In the genomic region with DNA sequence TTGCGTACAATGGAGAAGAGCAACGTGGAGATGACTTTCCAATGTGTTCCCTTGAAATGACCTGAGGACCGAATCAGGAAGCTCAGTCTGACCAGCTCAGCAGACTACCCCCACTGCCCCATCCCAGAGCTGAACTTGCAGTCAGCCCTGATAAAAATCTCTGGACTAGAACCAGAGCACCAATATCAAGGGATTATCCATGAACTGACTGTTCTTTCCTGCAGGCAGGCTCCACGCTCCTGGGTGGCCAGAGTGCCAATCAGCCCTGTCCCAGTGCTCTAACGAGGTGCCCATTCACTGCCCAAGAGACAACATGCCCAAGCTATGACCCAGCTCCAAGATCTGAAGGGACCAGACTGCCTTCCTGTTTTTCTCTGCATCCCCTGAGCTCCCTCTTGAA, we compare ENCODE assay signal across 23 cellular contexts.
DNase-seq lines count a peak whose midpoint lies in the region; ATAC-seq and TF ChIP-seq lines count a peak whose summit lies in the region.
"Had no signal": no experiment of that assay in that cellular context is flagged by ENCODE, and none has a peak within 500 bp of the region (broad histone marks: within the 10 kb centered on the region; RNA-seq: fewer than 3 reads in every experiment).

No MANE protein-coding gene starts in this region.

- POLR2A ChIA-PET in IMR-90 (lab: Charles Lee; ENCODE audit: unreplicated experiment): no interaction called here

- H2BK15ac ChIP-seq in IMR-90 (ENCODE audit: low read depth, low read length) (peak overlapping the region; percentile 97), neuronal stem cell (ENCODE audit: low read length) (no peak overlapping the region)

- peak overlapping the region; percentile 91 for H2BK120ac ChIP-seq in IMR-90 (ENCODE audit: low read depth, low read length)
- no peak overlapping the region for H2BK120ac ChIP-seq in neuronal stem cell (ENCODE audit: low read depth, low read length)

- H3K4me3 ChIP-seq in IMR-90 (ENCODE audit: insufficient read depth, low read depth, low read length): no peak overlapping the region
- no peak overlapping the region for H3K4me3 ChIP-seq in neuronal stem cell (ENCODE audit: low read length in 2 of 2)
- H3K4me3 ChIP-seq: neural progenitor cell, thoracic aorta had no signal

- H3K14ac ChIP-seq in IMR-90 (replicated peaks; ENCODE audit: low read depth, low read length): peak overlapping the region; percentile 77
- no peak overlapping the region for H3K14ac ChIP-seq in neuronal stem cell (ENCODE audit: low read length)

- H3K4me2 ChIP-seq in IMR-90 (ENCODE audit: low read depth, low read length) (no peak overlapping the region), neuronal stem cell (ENCODE audit: insufficient read depth, low read length, poor library complexity, severe bottlenecking) (no peak overlapping the region)
- H3K4me2 ChIP-seq: neural progenitor cell had no signal

- H4K8ac ChIP-seq in IMR-90 (ENCODE audit: low read depth in 2 of 2, low read length in 2 of 2) (peak overlapping the region; percentile 73 to 77; a peak in 3 of 4 replicates), neuronal stem cell (ENCODE audit: low read depth, low read length) (no peak overlapping the region)

- peak overlapping the region; percentile 88 for H2AK9ac ChIP-seq in IMR-90 (replicated peaks; ENCODE audit: low read depth, low read length, poor library complexity)

- H4K91ac ChIP-seq in IMR-90 (ENCODE audit: insufficient read depth, low read depth, low read length): peak overlapping the region; percentile 94
- no peak overlapping the region for H4K91ac ChIP-seq in neuronal stem cell (ENCODE audit: low read depth, low read length, poor library complexity)

- in situ Hi-C loops in IMR-90 (cut with MboI; ENCODE audit: low sequenced_read_pairs): no loop called here

- peaks cover 51% of the 10 kb centered on the region for H3K4me1 Mint-ChIP-seq in brain

- intact Hi-C loops in IMR-90 (cut with micrococcal nuclease): loop anchor here (5.0 to 10.0 kb wide), 2 partner anchors 130 to 253 kb away; a partner anchor contains a TSS

- TF ChIP-seq CTCF in IMR-90 (conservative IDR thresholded peaks at IDR 0.05; ENCODE audit: low read depth, low read length) (no peak), brain (conservative IDR thresholded peaks at IDR 0.05) (no peak)

- no peak for TF ChIP-seq POLR2A in IMR-90 (IDR thresholded peaks at IDR 0.05; ENCODE audit: low read depth, low read length)

- H2BK12ac ChIP-seq in neuronal stem cell (ENCODE audit: low read length): no peak overlapping the region

- no peaks in the 10 kb centered on the region for H3K9me3 Mint-ChIP-seq in brain
- H3K9me3 Mint-ChIP-seq: activated T-cell treated with anti-CD3 and anti-CD28 coated beads, Interleukin-2, amount 50 U/mL, for 24 hours; neural progenitor cell had no signal

- 92% methylated on average over 2 of the region's 5 CpGs; no CpG with 5 or more reads in 1 of the 2 experiments for WGBS in IMR-90 (ENCODE audit: extremely low coverage in 2 of 2, insufficient read length in 1 of 2), 2 experiments
- WGBS in neuronal stem cell (ENCODE audit: extremely low coverage in 2 of 2, insufficient read length in 2 of 2, insufficient replicate concordance in 1 of 2), 2 donors: no CpG with 5 or more reads among the region's 5 CpGs

- peak overlapping the region; percentile 72 for H2AFZ ChIP-seq in IMR-90 (replicated peaks; ENCODE audit: low read length, poor library complexity)
- H2AFZ ChIP-seq in neuronal stem cell (ENCODE audit: low read length): no peak overlapping the region
- H2AFZ ChIP-seq: neural progenitor cell had no signal

- dilution Hi-C loops in IMR-90 (cut with HindIII; ENCODE audit: low sequenced_read_pairs, unreplicated experiment): no loop called here

- ATAC-seq in IMR-90 (ENCODE audit: low read depth): no peak
- ATAC-seq in HG03378 (IDR thresholded peaks at IDR 0.05; ENCODE audit: unreplicated experiment): no peak

- no peaks in the 10 kb centered on the region for H3K27me3 Mint-ChIP-seq in brain

- H3K4me3 Mint-ChIP-seq in brain: no peak overlapping the region
- H3K4me3 Mint-ChIP-seq: activated naive CD8-positive, alpha-beta T cell; activated T-cell treated with anti-CD3 and anti-CD28 coated beads, Interleukin-2, amount 50 U/mL, for 24 hours; neural progenitor cell had no signal

- no peaks in the 10 kb centered on the region for H3K36me3 Mint-ChIP-seq in brain
- H3K36me3 Mint-ChIP-seq: activated naive CD8-positive, alpha-beta T cell; neural progenitor cell had no signal

- H3K18ac ChIP-seq in IMR-90 (ENCODE audit: low read depth, low read length) (peak overlapping the region; percentile 25; the same call in 1 of the 2 replicates), neuronal stem cell (ENCODE audit: low read length) (no peak overlapping the region)

- H3K4me1 ChIP-seq in IMR-90 (ENCODE audit: control insufficient read depth, insufficient read depth, low read length) (peaks cover 31% of the 10 kb centered on the region), neuronal stem cell (ENCODE audit: control insufficient read depth in 2 of 2, insufficient read depth in 1 of 2, low read depth in 1 of 2, low read length in 2 of 2) (peaks cover 0 to 16% of the 10 kb centered on the region in 2 donors)

- H3K79me1 ChIP-seq in IMR-90 (ENCODE audit: low read depth in 1 of 2, low read length in 2 of 2): peaks cover 2 to 42% of the 10 kb centered on the region in 2 experiments; a peak in 3 of 4 replicates
- H3K79me1 ChIP-seq in neuronal stem cell (ENCODE audit: low read depth, low read length): no peaks in the 10 kb centered on the region

- no peak overlapping the region for H3K9ac ChIP-seq in IMR-90 (ENCODE audit: low read depth, low read length)
- no peak overlapping the region for H3K9ac ChIP-seq in neuronal stem cell (ENCODE audit: low read depth, low read length, poor library complexity)
- H3K9ac ChIP-seq: neural progenitor cell had no signal

- BruUV-seq in IMR-90 (replicated peaks; lab: Mats Ljungman, UMichigan): no TSS peak

- H4K20me1 ChIP-seq in IMR-90 (ENCODE audit: insufficient read depth, low read length): peaks cover 3% of the 10 kb centered on the region; the same call in 1 of the 2 replicates

- peak overlapping the region; percentile 97 for H2BK5ac ChIP-seq in IMR-90 (ENCODE audit: low read depth, low read length, poor library complexity, severe bottlenecking)
- no peak overlapping the region for H2BK5ac ChIP-seq in neuronal stem cell (ENCODE audit: low read length)

- peak overlapping the region; percentile 88 for H3K23ac ChIP-seq in IMR-90 (ENCODE audit: low read depth, low read length)
- no peak overlapping the region for H3K23ac ChIP-seq in neuronal stem cell (ENCODE audit: low read depth, low read length, poor library complexity)

- peaks cover 37% of the 10 kb centered on the region for H3K9me1 ChIP-seq in IMR-90 (ENCODE audit: insufficient read depth, low read length)

- H3K27me3 ChIP-seq in IMR-90 (ENCODE audit: control insufficient read depth, insufficient read depth, low read length) (no peaks in the 10 kb centered on the region), neuronal stem cell (ENCODE audit: control insufficient read depth in 3 of 3, insufficient read depth in 3 of 3, low read depth in 1 of 3, low read length in 3 of 3) (no peaks in the 10 kb centered on the region)
- H3K27me3 ChIP-seq: neural progenitor cell had no signal

- H3K56ac ChIP-seq in IMR-90 (ENCODE audit: extremely low read depth, insufficient read depth, low read length): peak overlapping the region; percentile 55; the same call in 1 of the 2 replicates

- peak overlapping the region; percentile 13; the same call in 1 of the 2 replicates for H4K5ac ChIP-seq in IMR-90 (ENCODE audit: low read depth, low read length)

- H3K36me3 ChIP-seq in IMR-90 (ENCODE audit: control insufficient read depth, insufficient read depth, low read length) (no peaks in the 10 kb centered on the region), neuronal stem cell (replicated peaks in 1 of 2; ENCODE audit: control insufficient read depth in 2 of 2, insufficient read depth in 2 of 2, low read length in 2 of 2) (no peaks in the 10 kb centered on the region)
- H3K36me3 ChIP-seq: neural progenitor cell, thoracic aorta had no signal

- H3K4ac ChIP-seq in IMR-90 (ENCODE audit: low read depth, low read length) (peak overlapping the region; percentile 87), neuronal stem cell (ENCODE audit: low read length) (no peak overlapping the region)

- H3K27ac ChIP-seq in IMR-90 (ENCODE audit: insufficient read depth, low read length) (peak overlapping the region; percentile 20; the same call in 1 of the 2 replicates), neuronal stem cell (replicated peaks; ENCODE audit: low read length) (no peak overlapping the region)
- H3K27ac ChIP-seq: neural progenitor cell, thoracic aorta had no signal

- H2AK5ac ChIP-seq in IMR-90 (ENCODE audit: low read depth, low read length) (peak overlapping the region; percentile 93), neuronal stem cell (ENCODE audit: low read depth, low read length) (no peak overlapping the region)

- H3K9me3 ChIP-seq in IMR-90 (ENCODE audit: control insufficient read depth, insufficient read depth, low read length) (no peaks in the 10 kb centered on the region), neuronal stem cell (replicated peaks in 1 of 2; ENCODE audit: control insufficient read depth in 2 of 2, insufficient read depth in 1 of 2, low read depth in 1 of 2, low read length in 2 of 2) (no peaks in the 10 kb centered on the region)
- H3K9me3 ChIP-seq: Caco-2, thoracic aorta had no signal

- H2BK20ac ChIP-seq in IMR-90 (ENCODE audit: low read depth, low read length): peak overlapping the region; percentile 95

- H3K27ac Mint-ChIP-seq in brain: peak overlapping the region in 3 of 5 experiments; percentile 19 to 57 (median 52)
- H3K27ac Mint-ChIP-seq: activated naive CD8-positive, alpha-beta T cell; activated T-cell treated with anti-CD3 and anti-CD28 coated beads, Interleukin-2, amount 50 U/mL, for 24 hours; neural progenitor cell had no signal

- DNase-seq in A172 (ENCODE audit: low spot score) (peak; percentile 70), IMR-90 (no peak), medulla oblongata (ENCODE audit: extremely low spot score) (peak; percentile 24), neuronal stem cell (ENCODE audit: low spot score) (no peak), D341Med (ENCODE audit: low spot score) (no peak), NCI-H2029 treated with DMSO at 0.1 percent for 48 hours (lab: John Stamatoyannopoulos, UW) (no peak)
- DNase-seq: ACHN; activated CD4-positive, alpha-beta T cell treated with anti-CD3 and anti-CD28 coated beads, Interleukin-2, amount 50 U/mL, for 4 hours; activated T-cell treated with anti-CD3 and anti-CD28 coated beads, Interleukin-2, amount 50 U/mL, for 24 hours; Caco-2; caudate nucleus; foreskin melanocyte; GDM1; mammary epithelial cell; NCI-H1436; NCI-H2227 treated with DMSO at 0.1 percent for 48 hours; stimulated activated CD4-positive, alpha-beta T cell treated with anti-CD3 and anti-CD28 coated beads, Interleukin-4, amount 100 ng/mL, for 1 hour; stimulated activated CD8-positive, alpha-beta memory T cell treated with anti-CD3 and anti-CD28 coated beads, Interleukin-4, amount 100 ng/mL, for 48 hours had no signal

- TF ChIP-seq RAD21 in IMR-90 (IDR thresholded peaks at IDR 0.05; ENCODE audit: low read length): no peak

- CTCF ChIA-PET in IMR-90 (lab: Yijun Ruan, JAX): interaction anchor here (0.9 to 1.5 kb wide), 2 partner anchors 8 to 16 kb away, joined by 3 to 4 read pairs; no protein-coding TSS in a partner anchor

TF ChIP-seq in IMR-90, 13 proteins besides CTCF, POLR2A, EP300 and RAD21 (continues in another document):
- no peak for TF ChIP-seq RCOR1 (IDR thresholded peaks at IDR 0.05; ENCODE audit: insufficient replicate concordance, low read length)

Comparison
In these comparisons a context has a peak if more than half of its experiments do, and no peak if none do; other contexts are left out.
1. DNase-seq: peak in A172 (single experiment) and medulla oblongata (single experiment); none in IMR-90 (single experiment), neuronal stem cell (single experiment), D341Med (single experiment) and NCI-H2029 treated with DMSO at 0.1 percent for 48 hours (single experiment).